ENCODE assay signal across 1 cellular context in genomic region chr18:44729631-44730101, GRCh38.
TF ChIP-seq lines count a peak whose summit lies in the region.

No MANE protein-coding gene starts in this region.

TF ChIP-seq in K562, 482 proteins besides CTCF, POLR2A, EP300 and RAD21 (continued from another document):
- TF ChIP-seq ZMIZ1 (IDR thresholded peaks at IDR 0.05; ENCODE audit: low read depth in 2 of 2, low read length in 2 of 2) (no peak), JUND (IDR thresholded peaks at IDR 0.05; ENCODE audit: borderline replicate concordance, low read depth, low read length) (peak; percentile 16; the same call in 1 of the 2 replicates), JUND (tag; IDR thresholded peaks at IDR 0.05; ENCODE audit: borderline replicate concordance, low read depth, low read length) (no peak), PTBP1 (IDR thresholded peaks at IDR 0.05; ENCODE audit: low read depth, low read length) (no peak), CBFA2T3 (IDR thresholded peaks at IDR 0.05) (peak; percentile 26), FOSL1 (tag; conservative IDR thresholded peaks at IDR 0.05) (peak; percentile 60; the same call in 1 of the 2 replicates), ATF1 (CRISPR knock-in tag; IDR thresholded peaks at IDR 0.05) (no peak), ATF1 (tag; IDR thresholded peaks at IDR 0.05) (peak; percentile 26; the same call in 1 of the 2 replicates), ZNF316 (IDR thresholded peaks at IDR 0.05) (0 out of 2 replicates have a peak, but pooled peaks have one; percentile 10)
